Comparison of ENCODE assay signal across 1 cellular context in genomic region chr11:1309498-1310314, GRCh38.
TF ChIP-seq lines count a peak whose summit lies in the region.

TOLLIP (minus strand) TSS chr11:1309632; CDS start chr11:1309498, 134 bp downstream.

TF ChIP-seq in K562, 482 proteins besides CTCF, POLR2A, EP300 and RAD21 (continues in another document):
- TF ChIP-seq MGA (IDR thresholded peaks at IDR 0.05) (peak; percentile 97), ZNF197 (CRISPR knock-in tag; IDR thresholded peaks at IDR 0.05; ENCODE audit: low read depth) (no peak), ZBTB49 (CRISPR knock-in tag; IDR thresholded peaks at IDR 0.05; ENCODE audit: borderline replicate concordance) (no peak), SMAD3 (CRISPR knock-in tag; conservative IDR thresholded peaks at IDR 0.05) (peak; percentile 69; the same call in 1 of the 2 replicates), ZNF239 (CRISPR knock-in tag; IDR thresholded peaks at IDR 0.05) (0 out of 2 replicates have a peak, but pooled peaks have one; percentile 18), GABPB1 (CRISPR knock-in tag; IDR thresholded peaks at IDR 0.05) (peak; percentile 60; the same call in 1 of the 2 replicates), ETV1 (tag; conservative IDR thresholded peaks at IDR 0.05; ENCODE audit: low read depth) (0 out of 2 replicates have a peak, but pooled peaks have one; percentile 19), ZNF184 (CRISPR knock-in tag; IDR thresholded peaks at IDR 0.05) (no peak), SIX5 (IDR thresholded peaks at IDR 0.05; ENCODE audit: borderline replicate concordance in 1 of 2, insufficient read depth in 1 of 2, low read depth in 1 of 2, low read length in 2 of 2) (no peak), MAZ (CRISPR knock-in tag; conservative IDR thresholded peaks at IDR 0.05 in 1 of 2, IDR thresholded peaks at IDR 0.05 in 1 of 2) (peak; percentile 61 to 89), SUPT5H (IDR thresholded peaks at IDR 0.05) (peak; percentile 77), E2F5 (CRISPR knock-in tag; IDR thresholded peaks at IDR 0.05) (peak; percentile 60; the same call in 1 of the 2 replicates), ZNF175 (CRISPR knock-in tag; IDR thresholded peaks at IDR 0.05; ENCODE audit: low read depth) (no peak), ATF1 (CRISPR knock-in tag; IDR thresholded peaks at IDR 0.05) (no peak), ATF1 (tag; IDR thresholded peaks at IDR 0.05) (peak; percentile 86), NFE2 (IDR thresholded peaks at IDR 0.05; ENCODE audit: low read depth) (peak; percentile 7; the same call in 1 of the 2 replicates), ZNF778 (CRISPR knock-in tag; IDR thresholded peaks at IDR 0.05) (no peak), MTA2 (IDR thresholded peaks at IDR 0.05; ENCODE audit: low read depth) (no peak), ZNF384 (IDR thresholded peaks at IDR 0.05; ENCODE audit: low read depth, low read length) (no peak), POU5F1 (IDR thresholded peaks at IDR 0.05; ENCODE audit: borderline replicate concordance, low read depth, low read length, partially characterized antibody) (peak; percentile 90), ELF1 (tag; IDR thresholded peaks at IDR 0.05) (no peak), HEY1 (CRISPR knock-in tag; IDR thresholded peaks at IDR 0.05; ENCODE audit: borderline replicate concordance) (no peak), TBP (optimal IDR thresholded peaks at IDR 0.05; ENCODE audit: low read depth, low read length) (peak; percentile 63), TCF7 (IDR thresholded peaks at IDR 0.05; ENCODE audit: borderline replicate concordance) (peak; percentile 35; the same call in 1 of the 2 replicates), ZKSCAN3 (CRISPR knock-in tag; IDR thresholded peaks at IDR 0.05) (no peak), FIP1L1 (IDR thresholded peaks at IDR 0.05; ENCODE audit: low read depth, low read length, poor library complexity, severe bottlenecking) (no peak), CC2D1A (IDR thresholded peaks at IDR 0.05) (peak; percentile 95; the same call in 1 of the 2 replicates), ZNF311 (CRISPR knock-in tag; IDR thresholded peaks at IDR 0.05) (no peak), KAT8 (IDR thresholded peaks at IDR 0.05; ENCODE audit: low read depth) (no peak)
- TF ChIP-seq, protein P1, sequence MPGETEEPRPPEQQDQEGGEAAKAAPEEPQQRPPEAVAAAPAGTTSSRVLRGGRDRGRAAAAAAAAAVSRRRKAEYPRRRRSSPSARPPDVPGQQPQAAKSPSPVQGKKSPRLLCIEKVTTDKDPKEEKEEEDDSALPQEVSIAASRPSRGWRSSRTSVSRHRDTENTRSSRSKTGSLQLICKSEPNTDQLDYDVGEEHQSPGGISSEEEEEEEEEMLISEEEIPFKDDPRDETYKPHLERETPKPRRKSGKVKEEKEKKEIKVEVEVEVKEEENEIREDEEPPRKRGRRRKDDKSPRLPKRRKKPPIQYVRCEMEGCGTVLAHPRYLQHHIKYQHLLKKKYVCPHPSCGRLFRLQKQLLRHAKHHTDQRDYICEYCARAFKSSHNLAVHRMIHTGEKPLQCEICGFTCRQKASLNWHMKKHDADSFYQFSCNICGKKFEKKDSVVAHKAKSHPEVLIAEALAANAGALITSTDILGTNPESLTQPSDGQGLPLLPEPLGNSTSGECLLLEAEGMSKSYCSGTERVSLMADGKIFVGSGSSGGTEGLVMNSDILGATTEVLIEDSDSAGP (CRISPR knock-in tag; IDR thresholded peaks at IDR 0.05), result 0 out of 2 replicates have a peak, but pooled peaks have one; percentile 33
- TF ChIP-seq, protein P2, sequence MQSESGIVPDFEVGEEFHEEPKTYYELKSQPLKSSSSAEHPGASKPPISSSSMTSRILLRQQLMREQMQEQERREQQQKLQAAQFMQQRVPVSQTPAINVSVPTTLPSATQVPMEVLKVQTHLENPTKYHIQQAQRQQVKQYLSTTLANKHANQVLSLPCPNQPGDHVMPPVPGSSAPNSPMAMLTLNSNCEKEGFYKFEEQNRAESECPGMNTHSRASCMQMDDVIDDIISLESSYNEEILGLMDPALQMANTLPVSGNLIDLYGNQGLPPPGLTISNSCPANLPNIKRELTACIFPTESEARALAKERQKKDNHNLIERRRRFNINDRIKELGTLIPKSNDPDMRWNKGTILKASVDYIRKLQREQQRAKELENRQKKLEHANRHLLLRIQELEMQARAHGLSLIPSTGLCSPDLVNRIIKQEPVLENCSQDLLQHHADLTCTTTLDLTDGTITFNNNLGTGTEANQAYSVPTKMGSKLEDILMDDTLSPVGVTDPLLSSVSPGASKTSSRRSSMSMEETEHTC (IDR thresholded peaks at IDR 0.05), result peak; percentile 85
- TF ChIP-seq, protein P3, sequence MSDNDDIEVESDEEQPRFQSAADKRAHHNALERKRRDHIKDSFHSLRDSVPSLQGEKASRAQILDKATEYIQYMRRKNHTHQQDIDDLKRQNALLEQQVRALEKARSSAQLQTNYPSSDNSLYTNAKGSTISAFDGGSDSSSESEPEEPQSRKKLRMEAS (CRISPR knock-in tag; IDR thresholded peaks at IDR 0.05), result peak; percentile 91
- TF ChIP-seq, protein P4, sequence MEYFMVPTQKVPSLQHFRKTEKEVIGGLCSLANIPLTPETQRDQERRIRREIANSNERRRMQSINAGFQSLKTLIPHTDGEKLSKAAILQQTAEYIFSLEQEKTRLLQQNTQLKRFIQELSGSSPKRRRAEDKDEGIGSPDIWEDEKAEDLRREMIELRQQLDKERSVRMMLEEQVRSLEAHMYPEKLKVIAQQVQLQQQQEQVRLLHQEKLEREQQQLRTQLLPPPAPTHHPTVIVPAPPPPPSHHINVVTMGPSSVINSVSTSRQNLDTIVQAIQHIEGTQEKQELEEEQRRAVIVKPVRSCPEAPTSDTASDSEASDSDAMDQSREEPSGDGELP (CRISPR knock-in tag; IDR thresholded peaks at IDR 0.05; ENCODE audit: borderline replicate concordance), result peak; percentile 85
